ENCODE assay signal across 18 cellular contexts in genomic region chr20:46741924-46742692, GRCh38. TPM values are rescaled to one million over a fixed set of nuclear protein-coding genes. Genes with fewer than 3 reads are reported as not detected.
DNase-seq lines count a peak whose midpoint lies in the region; ATAC-seq and TF ChIP-seq lines count a peak whose summit lies in the region.
"Had no signal": no experiment of that assay in that cellular context is flagged by ENCODE, and none has a peak within 500 bp of the region (broad histone marks: within the 10 kb centered on the region; RNA-seq: fewer than 3 reads in every experiment).

No MANE protein-coding gene starts in this region.

- CTCF ChIA-PET in MCF 10A (lab: Yijun Ruan, JAX) = no interaction called here

- no peak overlapping the region for H3K4me3 Mint-ChIP-seq in H9
- no peak overlapping the region for H3K4me3 Mint-ChIP-seq in MCF 10A (ENCODE audit: unreplicated experiment)
- H3K4me3 Mint-ChIP-seq: CD4-positive, alpha-beta T cell; IgD-negative memory B cell had no signal

- no peaks in the 10 kb centered on the region for H3K4me1 ChIP-seq in H9 (ENCODE audit: insufficient read depth, low read length)

- no peak overlapping the region for H3K9ac ChIP-seq in H9 (ENCODE audit: extremely low read depth, insufficient read length, low read length)

- H3K27ac Mint-ChIP-seq in H9 (no peak overlapping the region), MCF 10A (ENCODE audit: low read depth, unreplicated experiment) (no peak overlapping the region)
- H3K27ac Mint-ChIP-seq: CD4-positive, alpha-beta T cell; IgD-negative memory B cell had no signal

- H2AK5ac ChIP-seq in H9 (ENCODE audit: insufficient read length, low read length) = no peak overlapping the region

- H3K9me3 ChIP-seq in H9 (ENCODE audit: control insufficient read depth, low read depth, low read length) = no peaks in the 10 kb centered on the region

- H2BK15ac ChIP-seq in H9 (ENCODE audit: low read depth, low read length) = no peak overlapping the region

- no peaks in the 10 kb centered on the region for H4K20me1 ChIP-seq in H9 (ENCODE audit: control insufficient read depth, insufficient read depth, insufficient read length)

- no peak overlapping the region for H3K27ac ChIP-seq in H9 (ENCODE audit: insufficient read length, low read depth, low read length)
- H3K27ac ChIP-seq: 22Rv1, A549, C4-2B had no signal

- H3T11ph ChIP-seq in H9 (ENCODE audit: low read length) = no peak overlapping the region

- H3K4me2 ChIP-seq in H9 (ENCODE audit: insufficient read depth, insufficient read length, low read length) = no peak overlapping the region
- H3K4me2 ChIP-seq: A549 had no signal

- no peak overlapping the region for H2BK12ac ChIP-seq in H9 (ENCODE audit: insufficient read length, low read depth, low read length)

- H2BK5ac ChIP-seq in H9 (ENCODE audit: insufficient read length, low read length) = no peak overlapping the region

- H3K23ac ChIP-seq in H9 (ENCODE audit: insufficient read length, low read depth, low read length) = no peak overlapping the region

- no peak overlapping the region for H3K18ac ChIP-seq in H9 (ENCODE audit: insufficient read length, low read depth, low read length)

- peaks cover 8 to 17% of the 10 kb centered on the region in 2 experiments for H3K4me1 Mint-ChIP-seq in H9
- peaks cover 6% of the 10 kb centered on the region for H3K4me1 Mint-ChIP-seq in MCF 10A (ENCODE audit: insufficient read depth, unreplicated experiment)

- no peaks in the 10 kb centered on the region for H3K27me3 ChIP-seq in H9 (ENCODE audit: insufficient read depth, low read length)

- H4K91ac ChIP-seq in H9 (ENCODE audit: insufficient read length, low read depth, low read length) = no peak overlapping the region

- no peaks in the 10 kb centered on the region for H3K79me2 ChIP-seq in H9 (ENCODE audit: insufficient read depth, low read length)

- TF ChIP-seq CTCF in H9 (conservative IDR thresholded peaks at IDR 0.05) (peak; percentile 23; the same call in 1 of the 3 replicates), MCF 10A (IDR thresholded peaks at IDR 0.05; ENCODE audit: unreplicated experiment) (no peak)

- H4K5ac ChIP-seq in H9 (ENCODE audit: insufficient read length, low read depth, low read length) = no peak overlapping the region

- no peak overlapping the region for H3K14ac ChIP-seq in H9 (ENCODE audit: insufficient read depth, low read length)

- no peaks in the 10 kb centered on the region for H3K23me2 ChIP-seq in H9 (ENCODE audit: insufficient read length, low read depth, low read length, poor library complexity, severe bottlenecking)

- H2BK120ac ChIP-seq in H9 (ENCODE audit: low read depth, low read length, poor library complexity, severe bottlenecking) = no peak overlapping the region

- no peak overlapping the region for H2AFZ ChIP-seq in H9 (ENCODE audit: low read length)

- no peak overlapping the region for H3K4ac ChIP-seq in H9 (ENCODE audit: low read depth, low read length)

- DNase-seq in NCI-H2196 (lab: John Stamatoyannopoulos, UW; ENCODE audit: unreplicated experiment) (peak; percentile 15), NCI-H2196 treated with DMSO at 0.1 percent for 48 hours (lab: John Stamatoyannopoulos, UW; ENCODE audit: unreplicated experiment) (no peak), H9 (peak; percentile 42), MCF 10A (ENCODE audit: unreplicated experiment) (peak; percentile 10), kidney tubule cell (ENCODE audit: low spot score) (peak; percentile 13), GOT3 (lab: John Stamatoyannopoulos, UW) (no peak), DMS79 treated with DMSO at 0.1 percent for 48 hours (lab: John Stamatoyannopoulos, UW) (no peak)
- DNase-seq: AML-193; CD4-positive, alpha-beta T cell; DND-41; EL; KBM-7 had no signal

- POLR2A ChIA-PET in MCF 10A (lab: Yijun Ruan, JAX) = no interaction called here

- H4K8ac ChIP-seq in H9 (replicated peaks; ENCODE audit: insufficient read length, low read depth, low read length) = no peak overlapping the region

- WGBS in H9 (ENCODE audit: extremely low coverage, insufficient read length, low lambda C conversion rate) = no CpG with 5 or more reads among the region's 8 CpGs

- intact Hi-C loops in MCF 10A (cut with micrococcal nuclease) = no loop called here

- peaks cover 3% of the 10 kb centered on the region for H3K27me3 Mint-ChIP-seq in H9 (ENCODE audit: low read depth)
- peaks cover 38% of the 10 kb centered on the region for H3K27me3 Mint-ChIP-seq in MCF 10A (ENCODE audit: insufficient read depth, unreplicated experiment)

- H3K36me3 Mint-ChIP-seq in H9 (ENCODE audit: insufficient read depth in 1 of 3, low read depth in 3 of 3) = no peaks in the 10 kb centered on the region
- H3K36me3 Mint-ChIP-seq in MCF 10A (ENCODE audit: insufficient read depth, unreplicated experiment) = no peaks in the 10 kb centered on the region

- H3K79me1 ChIP-seq in H9 (ENCODE audit: insufficient read depth, low read depth, low read length, poor library complexity, severe bottlenecking) = no peaks in the 10 kb centered on the region

- no peak for ATAC-seq in HG03432 (IDR thresholded peaks at IDR 0.05; ENCODE audit: unreplicated experiment)
- ATAC-seq: A549, HCT116 had no signal

- BruUV-seq in MCF 10A (replicated peaks; lab: Mats Ljungman, UMichigan) = no TSS peak

- peaks cover 0 to 3% of the 10 kb centered on the region in 2 experiments; a peak in 2 of 5 replicates for H3K9me3 Mint-ChIP-seq in H9
- no peaks in the 10 kb centered on the region for H3K9me3 Mint-ChIP-seq in MCF 10A (ENCODE audit: unreplicated experiment)
- H3K9me3 Mint-ChIP-seq: CD4-positive, alpha-beta T cell had no signal

- no peak overlapping the region for H3K56ac ChIP-seq in H9 (ENCODE audit: insufficient read length, low read depth, low read length)

- H2BK20ac ChIP-seq in H9 (ENCODE audit: low read depth, low read length, poor library complexity, severe bottlenecking) = no peak overlapping the region

RNA-seq across cellular contexts. Expression of gene SLC2A10, which starts 32.7 kb away (rescaled TPM):
- total RNA-seq in H9 (2021) (8.2 and 9.9 TPM in 2 replicates), MCF 10A (2022) (not detected in 2 replicates)
- total RNA-seq: CD4-positive, alpha-beta T cell had no signal

RNA-seq across cellular contexts. Expression of gene TP53RK, which starts 52.9 kb away (rescaled TPM):
- total RNA-seq in H9 (2021) (21.1 and 21.5 TPM in 2 replicates), MCF 10A (2022) (11.0 and 16.2 TPM in 2 replicates)

Comparison
In these comparisons a context has a peak if more than half of its experiments do, and no peak if none do; other contexts are left out.
1. DNase-seq: peak in NCI-H2196 (single experiment), H9 (single experiment), MCF 10A (single experiment) and kidney tubule cell (single experiment); none in NCI-H2196 treated with DMSO at 0.1 percent for 48 hours (single experiment), GOT3 (single experiment) and DMS79 treated with DMSO at 0.1 percent for 48 hours (single experiment).